In genomic region chr19:49298653-49299052, GRCh38 we compare ENCODE assay signal across 4 cellular contexts.
TF ChIP-seq lines count a peak whose summit lies in the region.

No MANE protein-coding gene starts in this region.

TF ChIP-seq in HEK293, 187 proteins besides CTCF, POLR2A, EP300 and RAD21:
- peak; percentile 97 for TF ChIP-seq ZNF146 (tag by site-specific recombination; IDR thresholded peaks at IDR 0.05)
- TF ChIP-seq ZNF580 (tag by site-specific recombination; IDR thresholded peaks at IDR 0.05) = peak; percentile 73

TF ChIP-seq in WTC11, 78 proteins besides CTCF, POLR2A, EP300 and RAD21:
- 0 out of 2 replicates have a peak, but pooled peaks have one; percentile 34 for TF ChIP-seq GTF2I (CRISPR knock-in tag; conservative IDR thresholded peaks at IDR 0.05)

TF ChIP-seq in K562, 482 proteins besides CTCF, POLR2A, EP300 and RAD21:
- 0 out of 4 replicates have a peak, but pooled peaks of 1 of the 2 experiments have one; percentile 34 for TF ChIP-seq KDM1A (IDR thresholded peaks at IDR 0.05)
- TF ChIP-seq RBM25 (IDR thresholded peaks at IDR 0.05; ENCODE audit: low read depth, low read length, severe bottlenecking) = peak; percentile 82
- TF ChIP-seq BCOR (IDR thresholded peaks at IDR 0.05) = peak; percentile 60; the same call in 1 of the 2 replicates
- TF ChIP-seq ZNF146 (CRISPR knock-in tag; IDR thresholded peaks at IDR 0.05; ENCODE audit: unreplicated experiment) = peak; percentile 96

TF ChIP-seq in H1, 55 proteins besides CTCF, POLR2A, EP300 and RAD21:
- peak; percentile 22; the same call in 1 of the 2 replicates for TF ChIP-seq KDM1A (IDR thresholded peaks at IDR 0.05; ENCODE audit: borderline replicate concordance, low read length)
